11 cellular contexts compared by ENCODE assay signal in the genomic region with DNA sequence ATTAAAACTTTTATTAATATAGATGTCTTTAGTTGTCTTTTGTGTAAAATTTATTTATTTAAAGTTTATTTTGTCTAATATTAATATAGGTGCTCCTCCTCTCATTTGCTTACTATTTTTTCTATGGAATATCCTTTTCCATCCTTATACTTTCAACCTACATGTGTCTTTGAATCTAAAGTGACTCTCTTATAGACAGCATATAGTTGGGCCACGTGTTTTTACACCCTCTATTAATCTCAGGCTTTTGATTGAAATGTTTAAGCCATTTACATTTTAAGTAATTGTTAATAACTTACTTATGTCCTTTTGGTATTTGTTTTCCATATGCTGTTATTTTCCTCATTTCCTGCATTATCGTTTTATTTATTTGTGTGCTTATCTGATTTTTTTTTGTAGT.
"Had no signal": no experiment of that assay in that cellular context is flagged by ENCODE, and none has a peak within 500 bp of the region (broad histone marks: within the 10 kb centered on the region; RNA-seq: fewer than 3 reads in every experiment).

No MANE protein-coding gene starts in this region.

- H3K9ac ChIP-seq: GM23248 had no signal

- H3K4me2 ChIP-seq: GM23338 had no signal

- H2AFZ ChIP-seq: GM23248, GM23338 had no signal

- H3K27ac ChIP-seq: GM23248 had no signal

- ATAC-seq: GM23338, HCT116 had no signal

- H3K4me1 ChIP-seq: HAP-1 had no signal

- DNase-seq: GM23248, GOT3, H7, H9, HCEC 1CT, HFFc6 had no signal

- FAIRE-seq: H1, H54 had no signal

- H3K36me3 ChIP-seq: HAP-1 had no signal

- H3K9me3 ChIP-seq: HAP-1 had no signal

- H3K4me3 ChIP-seq: GM23248, GM23338, HAP-1 had no signal
